8 cellular contexts compared by ENCODE assay signal in the genomic region with DNA sequence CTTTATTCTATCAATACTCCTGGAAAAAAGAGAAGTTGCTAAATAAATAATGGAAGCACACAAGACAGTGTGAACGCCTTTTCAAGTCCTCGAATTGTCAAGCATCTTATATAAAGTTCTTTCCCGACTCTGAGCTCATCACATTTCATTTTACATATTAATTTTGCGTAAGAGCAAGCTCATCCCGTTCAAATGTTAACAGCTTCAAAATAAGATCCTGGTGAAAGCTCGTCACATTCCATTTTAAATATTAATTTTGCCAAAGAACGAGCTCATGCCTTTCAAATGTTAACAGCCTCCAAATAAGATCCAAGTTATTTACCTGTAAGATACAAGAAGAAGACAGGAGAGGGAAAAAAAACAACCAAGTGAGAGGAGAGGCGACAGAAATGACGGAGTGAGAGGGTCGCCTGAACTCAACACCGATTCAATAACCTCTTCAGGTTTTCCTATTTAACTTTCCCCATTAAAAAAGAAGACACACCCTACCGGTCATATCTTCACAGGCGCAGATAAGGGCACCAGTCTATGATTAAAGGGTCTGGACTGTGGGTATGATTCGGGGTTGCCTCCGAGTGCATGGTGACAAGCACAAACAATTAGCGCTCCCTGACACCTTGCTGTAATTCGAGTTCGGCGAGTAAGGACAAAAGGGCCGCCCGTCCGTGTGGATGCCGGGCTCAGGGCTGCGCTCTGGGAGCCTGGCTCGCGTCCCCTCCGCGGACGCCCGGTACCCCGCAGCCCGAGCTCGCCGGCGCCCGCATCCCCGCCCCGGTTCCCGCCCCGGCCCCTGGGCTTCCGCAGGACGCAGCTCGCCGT.
DNase-seq lines count a peak whose midpoint lies in the region; ATAC-seq and TF ChIP-seq lines count a peak whose summit lies in the region.

No MANE protein-coding gene starts in this region.

- peaks cover 5 to 15% (median 9%) of the 10 kb centered on the region in 3 experiments; a peak in 6 of 7 replicates for H3K36me3 Mint-ChIP-seq in H9 (ENCODE audit: insufficient read depth in 1 of 3, low read depth in 3 of 3)
- peaks cover 7 to 17% of the 10 kb centered on the region in 2 donors for H3K36me3 Mint-ChIP-seq in activated naive CD4-positive, alpha-beta T cell treated with anti-CD3 and anti-CD28 coated beads, Interleukin-2, amount 50 U/mL, for 72 hours

- peak; percentile 22 to 31 for ATAC-seq in activated naive CD4-positive, alpha-beta T cell treated with anti-CD3 and anti-CD28 coated beads, Interleukin-2, amount 50 U/mL, for 72 hours

- peaks cover 3% of the 10 kb centered on the region for H3K79me1 ChIP-seq in H9 (ENCODE audit: insufficient read depth, low read depth, low read length, poor library complexity, severe bottlenecking)

- in situ Hi-C loops in GM13976 (cut with MboI; ENCODE audit: low sequenced_read_pairs, unreplicated experiment): no loop called here

- H3K27me3 ChIP-seq in H9 (ENCODE audit: insufficient read depth, low read length): peaks cover 8% of the 10 kb centered on the region; the same call in 1 of the 2 replicates
- peaks cover 22% of the 10 kb centered on the region for H3K27me3 ChIP-seq in iPS-15b (ENCODE audit: control insufficient read depth, insufficient read depth, low read length)

- no peak overlapping the region for H3K23ac ChIP-seq in H9 (ENCODE audit: insufficient read length, low read depth, low read length)

- H2BK5ac ChIP-seq in H9 (ENCODE audit: insufficient read length, low read length): no peak overlapping the region

- H2BK20ac ChIP-seq in H9 (ENCODE audit: low read depth, low read length, poor library complexity, severe bottlenecking): no peak overlapping the region

- H3K4me3 ChIP-seq in iPS-15b (ENCODE audit: low read depth, low read length) (peak overlapping the region; percentile 67), skin epidermis (peak overlapping the region; percentile 45 to 77 (median 63))

- no peak overlapping the region for H2AK5ac ChIP-seq in H9 (ENCODE audit: insufficient read length, low read length)

- peaks cover 32 to 34% of the 10 kb centered on the region in 2 experiments for H3K4me1 Mint-ChIP-seq in H9

- peaks cover 11% of the 10 kb centered on the region for H3K23me2 ChIP-seq in H9 (ENCODE audit: insufficient read length, low read depth, low read length, poor library complexity, severe bottlenecking)

- no peak overlapping the region for H3T11ph ChIP-seq in H9 (ENCODE audit: low read length)

- H2BK15ac ChIP-seq in H9 (ENCODE audit: low read depth, low read length): no peak overlapping the region

- no peak overlapping the region for H2AFZ ChIP-seq in H9 (ENCODE audit: low read length)

- no peak overlapping the region for H4K8ac ChIP-seq in H9 (replicated peaks; ENCODE audit: insufficient read length, low read depth, low read length)

- no peak overlapping the region for H4K5ac ChIP-seq in H9 (ENCODE audit: insufficient read length, low read depth, low read length)

- peak overlapping the region; percentile 38 for H3K9ac ChIP-seq in H9 (ENCODE audit: extremely low read depth, insufficient read length, low read length)
- H3K9ac ChIP-seq in iPS-15b (ENCODE audit: low read depth, low read length): no peak overlapping the region

- H3K56ac ChIP-seq in H9 (ENCODE audit: insufficient read length, low read depth, low read length): no peak overlapping the region

- H3K27ac ChIP-seq in H9 (ENCODE audit: insufficient read length, low read depth, low read length): no peak overlapping the region
- H3K27ac ChIP-seq in skin epidermis: peak overlapping the region in 20 of 21 experiments; percentile 33 to 91 (median 78)

- H3K4ac ChIP-seq in H9 (ENCODE audit: low read depth, low read length): no peak overlapping the region

- no peak overlapping the region for H4K91ac ChIP-seq in H9 (ENCODE audit: insufficient read length, low read depth, low read length)

- peaks cover 11 to 18% of the 10 kb centered on the region in 2 experiments for H3K9me3 Mint-ChIP-seq in H9
- H3K9me3 Mint-ChIP-seq in activated naive CD4-positive, alpha-beta T cell treated with anti-CD3 and anti-CD28 coated beads, Interleukin-2, amount 50 U/mL, for 72 hours: peaks cover 0 to 5% of the 10 kb centered on the region in 2 donors

- H3K14ac ChIP-seq in H9 (ENCODE audit: insufficient read depth, low read length): no peak overlapping the region

- H3K4me1 ChIP-seq in H9 (ENCODE audit: insufficient read depth, low read length) (peaks cover 2% of the 10 kb centered on the region; the same call in 1 of the 2 replicates), iPS-15b (ENCODE audit: control insufficient read depth, insufficient read depth, low read length) (peaks cover 2% of the 10 kb centered on the region)

- H2BK120ac ChIP-seq in H9 (ENCODE audit: low read depth, low read length, poor library complexity, severe bottlenecking): no peak overlapping the region

- H3K27ac Mint-ChIP-seq in H9: no peak overlapping the region
- H3K27ac Mint-ChIP-seq in activated naive CD4-positive, alpha-beta T cell treated with anti-CD3 and anti-CD28 coated beads, Interleukin-2, amount 50 U/mL, for 72 hours: peak overlapping the region; percentile 85 to 86

- H3K4me3 Mint-ChIP-seq in H9: peak overlapping the region; percentile 72 to 85

- no peaks in the 10 kb centered on the region for H3K79me2 ChIP-seq in H9 (ENCODE audit: insufficient read depth, low read length)

- H3K9me3 ChIP-seq in H9 (ENCODE audit: control insufficient read depth, low read depth, low read length): no peaks in the 10 kb centered on the region
- no peaks in the 10 kb centered on the region for H3K9me3 ChIP-seq in iPS-15b (ENCODE audit: control insufficient read depth, insufficient read depth, low read length)

- peak overlapping the region; percentile 96 for H3K4me2 ChIP-seq in H9 (ENCODE audit: insufficient read depth, insufficient read length, low read length)

- H3K36me3 ChIP-seq in iPS-15b (ENCODE audit: control insufficient read depth, insufficient read depth, low read length): no peaks in the 10 kb centered on the region

- H2BK12ac ChIP-seq in H9 (ENCODE audit: insufficient read length, low read depth, low read length): no peak overlapping the region

- no peaks in the 10 kb centered on the region for H4K20me1 ChIP-seq in H9 (ENCODE audit: control insufficient read depth, insufficient read depth, insufficient read length)

- no peak overlapping the region for H3K18ac ChIP-seq in H9 (ENCODE audit: insufficient read length, low read depth, low read length)

- no CpG with 5 or more reads among the region's 44 CpGs for WGBS in H9 (ENCODE audit: extremely low coverage, insufficient read length, low lambda C conversion rate)

- TF ChIP-seq CTCF in H9 (conservative IDR thresholded peaks at IDR 0.05): no peak
- TF ChIP-seq CTCF in GM13976 (IDR thresholded peaks at IDR 0.05; ENCODE audit: borderline replicate concordance, control extremely low read depth, extremely low read depth, insufficient read depth, missing control alignments): no peak

- peak; percentile 28 for DNase-seq in NCI-H82 (lab: John Stamatoyannopoulos, UW)
- no peak for DNase-seq in NCI-H82 treated with DMSO at 0.1 percent for 48 hours (lab: John Stamatoyannopoulos, UW; ENCODE audit: unreplicated experiment)
- DNase-seq in H9: peak; percentile 46
- DNase-seq in NCI-H1105 treated with DMSO at 0.1 percent for 48 hours (lab: John Stamatoyannopoulos, UW): peak; percentile 52
- peak in 1 of 2 donors; percentile 34 for DNase-seq in activated naive CD4-positive, alpha-beta T cell treated with anti-CD3 and anti-CD28 coated beads, Interleukin-2, amount 50 U/mL, for 72 hours (ENCODE audit: low spot score in 2 of 2)
- DNase-seq in GM13976 (ENCODE audit: low spot score): no peak

- peaks cover 34% of the 10 kb centered on the region for H3K27me3 Mint-ChIP-seq in H9 (ENCODE audit: low read depth)

Comparison
In these comparisons a context has a peak if more than half of its experiments do, and no peak if none do; other contexts are left out.
1. DNase-seq: peak in NCI-H82 (single experiment), H9 (single experiment) and NCI-H1105 treated with DMSO at 0.1 percent for 48 hours (single experiment); none in NCI-H82 treated with DMSO at 0.1 percent for 48 hours (single experiment) and GM13976 (single experiment).
2. H3K27ac Mint-ChIP-seq: peak in activated naive CD4-positive, alpha-beta T cell treated with anti-CD3 and anti-CD28 coated beads, Interleukin-2, amount 50 U/mL, for 72 hours (2 of 2); none in H9 (0 of 3).